ENCODE assay signal across 17 cellular contexts in genomic region chr19:49880162-49880869, GRCh38. TPM values are rescaled to one million over a fixed set of nuclear protein-coding genes. Genes with fewer than 3 reads are reported as not detected.
"Had no signal": no experiment of that assay in that cellular context is flagged by ENCODE, and none has a peak within 500 bp of the region (broad histone marks: within the 10 kb centered on the region; RNA-seq: fewer than 3 reads in every experiment).

No MANE protein-coding gene starts in this region.

- H3K4me3 ChIP-seq: cardiac muscle cell, skin epidermis, upper lobe of left lung had no signal

- H3K27me3 Mint-ChIP-seq: activated CD4-positive, alpha-beta T cell treated with anti-CD3 and anti-CD28 coated beads for 36 hours; activated CD8-positive, alpha-beta T cell treated with anti-CD3 and anti-CD28 coated beads for 36 hours; stimulated activated naive CD8-positive, alpha-beta T cell treated with anti-CD3 and anti-CD28 coated beads, Interleukin-15, Interleukin-2, amounts not matched to agents 100 ng/mL and 50 ng/mL, for 24 hours; T-cell had no signal

- DNase-seq: activated CD4-positive, alpha-beta T cell treated with anti-CD3 and anti-CD28 coated beads for 36 hours; activated CD8-positive, alpha-beta memory T cell treated with anti-CD3 and anti-CD28 coated beads, Interleukin-2, amount 50 U/mL, for 4 hours; activated CD8-positive, alpha-beta T cell treated with anti-CD3 and anti-CD28 coated beads for 36 hours; activated naive CD4-positive, alpha-beta T cell treated with Interleukin-2 at 50 U/mL for 16 hours; mammary epithelial cell; posterior cingulate gyrus; T-cell had no signal

- H3K27me3 ChIP-seq: cardiac muscle cell, neutrophil, upper lobe of left lung had no signal

- H3K27ac Mint-ChIP-seq: activated CD4-positive, alpha-beta T cell treated with anti-CD3 and anti-CD28 coated beads for 36 hours; activated CD8-positive, alpha-beta T cell treated with anti-CD3 and anti-CD28 coated beads for 36 hours; stimulated activated naive CD8-positive, alpha-beta T cell treated with anti-CD3 and anti-CD28 coated beads, Interleukin-15, Interleukin-2, amounts not matched to agents 100 ng/mL and 50 ng/mL, for 24 hours; T-cell had no signal

- H3K27ac ChIP-seq: cardiac muscle cell, neutrophil, skin epidermis, upper lobe of left lung had no signal

- H3K4me3 Mint-ChIP-seq: activated CD4-positive, alpha-beta T cell treated with anti-CD3 and anti-CD28 coated beads for 36 hours; activated CD8-positive, alpha-beta T cell treated with anti-CD3 and anti-CD28 coated beads for 36 hours; stimulated activated naive CD8-positive, alpha-beta T cell treated with anti-CD3 and anti-CD28 coated beads, Interleukin-15, Interleukin-2, amounts not matched to agents 100 ng/mL and 50 ng/mL, for 24 hours; T-cell had no signal

- H3K9me3 Mint-ChIP-seq: activated CD8-positive, alpha-beta T cell treated with anti-CD3 and anti-CD28 coated beads for 36 hours; stimulated activated naive CD8-positive, alpha-beta T cell treated with anti-CD3 and anti-CD28 coated beads, Interleukin-15, Interleukin-2, amounts not matched to agents 100 ng/mL and 50 ng/mL, for 24 hours; T-cell had no signal

- H3K9me3 ChIP-seq: neutrophil, upper lobe of left lung had no signal

- FAIRE-seq: astrocyte, endometrium, islet of Langerhans had no signal

- ATAC-seq: activated CD4-positive, alpha-beta T cell treated with anti-CD3 and anti-CD28 coated beads for 36 hours; activated CD8-positive, alpha-beta T cell treated with anti-CD3 and anti-CD28 coated beads for 36 hours; left lobe of liver; T-cell had no signal

RNA-seq across cellular contexts. Expression of gene IL4I1, which starts 16.4 kb away (rescaled TPM):
- total RNA-seq: cardiac muscle cell, mammary epithelial cell, temporal lobe had no signal
- polyA plus RNA-seq: cardiac muscle cell had no signal
